Comparison of ENCODE assay signal across 1 cellular context in the genomic region with DNA sequence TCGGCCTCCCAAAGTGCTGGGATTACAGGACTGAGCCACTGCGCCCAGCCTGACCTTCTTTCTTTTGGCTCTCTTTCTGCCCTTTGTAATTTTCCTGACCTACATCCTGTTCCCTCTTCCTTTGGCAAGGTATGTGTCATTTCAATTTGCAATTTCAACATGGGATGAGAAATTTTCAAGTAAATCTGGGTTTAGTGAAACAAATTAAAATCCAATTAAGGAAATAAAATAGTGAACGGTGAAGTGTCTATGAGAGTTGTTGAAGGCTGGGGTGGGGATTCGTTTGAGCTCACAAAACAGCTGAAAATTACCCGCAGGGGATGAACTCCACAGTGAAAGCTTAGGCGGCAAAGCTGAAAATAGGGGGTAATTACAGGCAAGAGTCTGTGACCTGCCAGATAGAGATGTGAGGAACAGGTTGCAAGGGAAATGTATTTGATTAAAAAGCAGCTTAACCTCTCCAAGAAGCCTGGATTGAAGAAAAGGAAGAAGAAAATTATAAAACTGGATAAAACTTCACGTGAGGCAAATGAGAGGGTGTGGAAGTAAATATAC.
TF ChIP-seq lines count a peak whose summit lies in the region.

No MANE protein-coding gene starts in this region.

TF ChIP-seq in GM23338, 12 proteins besides CTCF, POLR2A, EP300 and RAD21 (continued from another document):
- TF ChIP-seq, protein P1, sequence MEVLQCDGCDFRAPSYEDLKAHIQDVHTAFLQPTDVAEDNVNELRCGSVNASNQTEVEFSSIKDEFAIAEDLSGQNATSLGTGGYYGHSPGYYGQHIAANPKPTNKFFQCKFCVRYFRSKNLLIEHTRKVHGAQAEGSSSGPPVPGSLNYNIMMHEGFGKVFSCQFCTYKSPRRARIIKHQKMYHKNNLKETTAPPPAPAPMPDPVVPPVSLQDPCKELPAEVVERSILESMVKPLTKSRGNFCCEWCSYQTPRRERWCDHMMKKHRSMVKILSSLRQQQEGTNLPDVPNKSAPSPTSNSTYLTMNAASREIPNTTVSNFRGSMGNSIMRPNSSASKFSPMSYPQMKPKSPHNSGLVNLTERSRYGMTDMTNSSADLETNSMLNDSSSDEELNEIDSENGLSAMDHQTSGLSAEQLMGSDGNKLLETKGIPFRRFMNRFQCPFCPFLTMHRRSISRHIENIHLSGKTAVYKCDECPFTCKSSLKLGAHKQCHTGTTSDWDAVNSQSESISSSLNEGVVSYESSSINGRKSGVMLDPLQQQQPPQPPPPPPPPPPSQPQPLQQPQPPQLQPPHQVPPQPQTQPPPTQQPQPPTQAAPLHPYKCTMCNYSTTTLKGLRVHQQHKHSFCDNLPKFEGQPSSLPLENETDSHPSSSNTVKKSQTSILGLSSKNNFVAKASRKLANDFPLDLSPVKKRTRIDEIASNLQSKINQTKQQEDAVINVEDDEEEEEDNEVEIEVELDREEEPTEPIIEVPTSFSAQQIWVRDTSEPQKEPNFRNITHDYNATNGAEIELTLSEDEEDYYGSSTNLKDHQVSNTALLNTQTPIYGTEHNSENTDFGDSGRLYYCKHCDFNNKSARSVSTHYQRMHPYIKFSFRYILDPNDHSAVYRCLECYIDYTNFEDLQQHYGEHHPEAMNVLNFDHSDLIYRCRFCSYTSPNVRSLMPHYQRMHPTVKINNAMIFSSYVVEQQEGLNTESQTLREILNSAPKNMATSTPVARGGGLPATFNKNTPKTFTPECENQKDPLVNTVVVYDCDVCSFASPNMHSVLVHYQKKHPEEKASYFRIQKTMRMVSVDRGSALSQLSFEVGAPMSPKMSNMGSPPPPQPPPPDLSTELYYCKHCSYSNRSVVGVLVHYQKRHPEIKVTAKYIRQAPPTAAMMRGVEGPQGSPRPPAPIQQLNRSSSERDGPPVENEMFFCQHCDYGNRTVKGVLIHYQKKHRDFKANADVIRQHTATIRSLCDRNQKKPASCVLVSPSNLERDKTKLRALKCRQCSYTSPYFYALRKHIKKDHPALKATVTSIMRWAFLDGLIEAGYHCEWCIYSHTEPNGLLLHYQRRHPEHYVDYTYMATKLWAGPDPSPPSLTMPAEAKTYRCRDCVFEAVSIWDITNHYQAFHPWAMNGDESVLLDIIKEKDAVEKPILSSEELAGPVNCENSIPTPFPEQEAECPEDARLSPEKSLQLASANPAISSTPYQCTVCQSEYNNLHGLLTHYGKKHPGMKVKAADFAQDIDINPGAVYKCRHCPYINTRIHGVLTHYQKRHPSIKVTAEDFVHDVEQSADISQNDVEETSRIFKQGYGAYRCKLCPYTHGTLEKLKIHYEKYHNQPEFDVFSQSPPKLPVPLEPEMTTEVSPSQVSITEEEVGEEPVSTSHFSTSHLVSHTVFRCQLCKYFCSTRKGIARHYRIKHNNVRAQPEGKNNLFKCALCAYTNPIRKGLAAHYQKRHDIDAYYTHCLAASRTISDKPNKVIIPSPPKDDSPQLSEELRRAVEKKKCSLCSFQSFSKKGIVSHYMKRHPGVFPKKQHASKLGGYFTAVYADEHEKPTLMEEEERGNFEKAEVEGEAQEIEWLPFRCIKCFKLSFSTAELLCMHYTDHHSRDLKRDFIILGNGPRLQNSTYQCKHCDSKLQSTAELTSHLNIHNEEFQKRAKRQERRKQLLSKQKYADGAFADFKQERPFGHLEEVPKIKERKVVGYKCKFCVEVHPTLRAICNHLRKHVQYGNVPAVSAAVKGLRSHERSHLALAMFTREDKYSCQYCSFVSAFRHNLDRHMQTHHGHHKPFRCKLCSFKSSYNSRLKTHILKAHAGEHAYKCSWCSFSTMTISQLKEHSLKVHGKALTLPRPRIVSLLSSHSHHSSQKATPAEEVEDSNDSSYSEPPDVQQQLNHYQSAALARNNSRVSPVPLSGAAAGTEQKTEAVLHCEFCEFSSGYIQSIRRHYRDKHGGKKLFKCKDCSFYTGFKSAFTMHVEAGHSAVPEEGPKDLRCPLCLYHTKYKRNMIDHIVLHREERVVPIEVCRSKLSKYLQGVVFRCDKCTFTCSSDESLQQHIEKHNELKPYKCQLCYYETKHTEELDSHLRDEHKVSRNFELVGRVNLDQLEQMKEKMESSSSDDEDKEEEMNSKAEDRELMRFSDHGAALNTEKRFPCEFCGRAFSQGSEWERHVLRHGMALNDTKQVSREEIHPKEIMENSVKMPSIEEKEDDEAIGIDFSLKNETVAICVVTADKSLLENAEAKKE (CRISPR knock-in tag; IDR thresholded peaks at IDR 0.05): no peak
